1 cellular context compared by ENCODE assay signal in the genomic region with DNA sequence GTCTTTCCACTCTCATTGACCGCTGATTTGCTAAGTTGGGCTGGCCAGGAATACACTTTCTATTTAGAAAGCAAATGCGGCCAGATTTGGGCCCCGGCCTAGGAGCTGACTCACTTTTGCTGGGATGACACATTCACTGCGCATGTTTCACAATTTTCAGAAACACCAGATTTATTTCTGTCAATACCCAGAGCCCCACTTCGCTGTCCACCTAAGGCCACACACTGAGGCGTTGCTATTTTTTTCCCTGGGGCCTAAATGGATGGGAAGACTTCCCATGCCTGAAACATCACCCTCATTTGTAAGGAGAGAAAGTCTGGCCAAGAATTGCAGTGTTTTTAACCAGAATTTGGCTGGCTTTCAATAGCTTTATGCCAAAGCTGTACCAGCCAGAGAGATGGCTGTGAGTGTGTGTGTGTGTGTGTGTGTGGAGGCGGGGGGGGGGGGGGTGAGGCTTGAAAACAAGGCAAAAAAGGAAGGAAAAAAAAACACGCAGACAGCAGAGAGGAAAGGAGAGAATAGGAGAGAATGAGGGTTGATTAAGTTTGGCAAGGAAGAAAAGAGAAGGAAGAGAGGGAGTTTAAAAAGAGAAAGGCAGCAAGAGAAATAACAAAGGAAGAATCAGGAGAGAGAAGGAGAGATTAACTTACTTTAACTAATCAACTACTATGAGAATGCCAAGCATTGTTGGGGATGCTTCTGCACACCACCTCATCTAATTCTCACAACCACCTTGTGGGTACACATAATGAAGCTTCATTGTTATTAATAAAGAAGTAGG.
TF ChIP-seq lines count a peak whose summit lies in the region.

No MANE protein-coding gene starts in this region.

TF ChIP-seq in SK-N-SH, 30 proteins besides CTCF, POLR2A, EP300 and RAD21 (continued from another document):
- TF ChIP-seq, protein P1, sequence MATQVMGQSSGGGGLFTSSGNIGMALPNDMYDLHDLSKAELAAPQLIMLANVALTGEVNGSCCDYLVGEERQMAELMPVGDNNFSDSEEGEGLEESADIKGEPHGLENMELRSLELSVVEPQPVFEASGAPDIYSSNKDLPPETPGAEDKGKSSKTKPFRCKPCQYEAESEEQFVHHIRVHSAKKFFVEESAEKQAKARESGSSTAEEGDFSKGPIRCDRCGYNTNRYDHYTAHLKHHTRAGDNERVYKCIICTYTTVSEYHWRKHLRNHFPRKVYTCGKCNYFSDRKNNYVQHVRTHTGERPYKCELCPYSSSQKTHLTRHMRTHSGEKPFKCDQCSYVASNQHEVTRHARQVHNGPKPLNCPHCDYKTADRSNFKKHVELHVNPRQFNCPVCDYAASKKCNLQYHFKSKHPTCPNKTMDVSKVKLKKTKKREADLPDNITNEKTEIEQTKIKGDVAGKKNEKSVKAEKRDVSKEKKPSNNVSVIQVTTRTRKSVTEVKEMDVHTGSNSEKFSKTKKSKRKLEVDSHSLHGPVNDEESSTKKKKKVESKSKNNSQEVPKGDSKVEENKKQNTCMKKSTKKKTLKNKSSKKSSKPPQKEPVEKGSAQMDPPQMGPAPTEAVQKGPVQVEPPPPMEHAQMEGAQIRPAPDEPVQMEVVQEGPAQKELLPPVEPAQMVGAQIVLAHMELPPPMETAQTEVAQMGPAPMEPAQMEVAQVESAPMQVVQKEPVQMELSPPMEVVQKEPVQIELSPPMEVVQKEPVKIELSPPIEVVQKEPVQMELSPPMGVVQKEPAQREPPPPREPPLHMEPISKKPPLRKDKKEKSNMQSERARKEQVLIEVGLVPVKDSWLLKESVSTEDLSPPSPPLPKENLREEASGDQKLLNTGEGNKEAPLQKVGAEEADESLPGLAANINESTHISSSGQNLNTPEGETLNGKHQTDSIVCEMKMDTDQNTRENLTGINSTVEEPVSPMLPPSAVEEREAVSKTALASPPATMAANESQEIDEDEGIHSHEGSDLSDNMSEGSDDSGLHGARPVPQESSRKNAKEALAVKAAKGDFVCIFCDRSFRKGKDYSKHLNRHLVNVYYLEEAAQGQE (IDR thresholded peaks at IDR 0.05; ENCODE audit: low read depth, low read length), result peak; percentile 51; the same call in 1 of the 2 replicates
- TF ChIP-seq TEAD4 (IDR thresholded peaks at IDR 0.05; ENCODE audit: borderline replicate concordance, insufficient read depth) (peak; percentile 69; the same call in 1 of the 2 replicates), MXI1 (IDR thresholded peaks at IDR 0.05; ENCODE audit: low read depth, low read length) (no peak), ELF1 (IDR thresholded peaks at IDR 0.05) (no peak), RCOR1 (IDR thresholded peaks at IDR 0.05; ENCODE audit: low read length) (no peak), EZH2phosphoT487 (IDR thresholded peaks at IDR 0.05; ENCODE audit: borderline replicate concordance, low read depth) (no peak), TCF12 (IDR thresholded peaks at IDR 0.05) (peak; percentile 89), FOXJ3 (CRISPR knock-in tag; IDR thresholded peaks at IDR 0.05) (no peak), FOXM1 (IDR thresholded peaks at IDR 0.05; ENCODE audit: low read depth) (peak; percentile 66; the same call in 1 of the 2 replicates), JUND (IDR thresholded peaks at IDR 0.05) (peak; percentile 91), RXRA (IDR thresholded peaks at IDR 0.05; ENCODE audit: borderline replicate concordance, low read depth) (peak; percentile 63; the same call in 1 of the 2 replicates), GABPA (IDR thresholded peaks at IDR 0.05; ENCODE audit: low read depth) (peak; percentile 8; the same call in 1 of the 2 replicates), FOSL2 (IDR thresholded peaks at IDR 0.05; ENCODE audit: borderline replicate concordance, low read depth) (peak; percentile 94), SMC3 (IDR thresholded peaks at IDR 0.05; ENCODE audit: low read depth, low read length) (no peak), TAF1 (IDR thresholded peaks at IDR 0.05; ENCODE audit: borderline replicate concordance, low read depth, low read length) (peak; percentile 29; the same call in 1 of the 2 replicates), NRF1 (IDR thresholded peaks at IDR 0.05; ENCODE audit: low read depth, low read length) (peak; percentile 59), YY1 (IDR thresholded peaks at IDR 0.05; ENCODE audit: low read depth) (peak; percentile 44; the same call in 1 of the 2 replicates)
- TF ChIP-seq, protein P2, sequence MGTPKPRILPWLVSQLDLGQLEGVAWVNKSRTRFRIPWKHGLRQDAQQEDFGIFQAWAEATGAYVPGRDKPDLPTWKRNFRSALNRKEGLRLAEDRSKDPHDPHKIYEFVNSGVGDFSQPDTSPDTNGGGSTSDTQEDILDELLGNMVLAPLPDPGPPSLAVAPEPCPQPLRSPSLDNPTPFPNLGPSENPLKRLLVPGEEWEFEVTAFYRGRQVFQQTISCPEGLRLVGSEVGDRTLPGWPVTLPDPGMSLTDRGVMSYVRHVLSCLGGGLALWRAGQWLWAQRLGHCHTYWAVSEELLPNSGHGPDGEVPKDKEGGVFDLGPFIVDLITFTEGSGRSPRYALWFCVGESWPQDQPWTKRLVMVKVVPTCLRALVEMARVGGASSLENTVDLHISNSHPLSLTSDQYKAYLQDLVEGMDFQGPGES (IDR thresholded peaks at IDR 0.05; ENCODE audit: low read depth, low read length), result no peak
- TF ChIP-seq, protein P3, sequence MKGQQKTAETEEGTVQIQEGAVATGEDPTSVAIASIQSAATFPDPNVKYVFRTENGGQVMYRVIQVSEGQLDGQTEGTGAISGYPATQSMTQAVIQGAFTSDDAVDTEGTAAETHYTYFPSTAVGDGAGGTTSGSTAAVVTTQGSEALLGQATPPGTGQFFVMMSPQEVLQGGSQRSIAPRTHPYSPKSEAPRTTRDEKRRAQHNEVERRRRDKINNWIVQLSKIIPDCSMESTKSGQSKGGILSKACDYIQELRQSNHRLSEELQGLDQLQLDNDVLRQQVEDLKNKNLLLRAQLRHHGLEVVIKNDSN (IDR thresholded peaks at IDR 0.05; ENCODE audit: borderline replicate concordance, low read depth), result no peak
- TF ChIP-seq, protein P4, sequence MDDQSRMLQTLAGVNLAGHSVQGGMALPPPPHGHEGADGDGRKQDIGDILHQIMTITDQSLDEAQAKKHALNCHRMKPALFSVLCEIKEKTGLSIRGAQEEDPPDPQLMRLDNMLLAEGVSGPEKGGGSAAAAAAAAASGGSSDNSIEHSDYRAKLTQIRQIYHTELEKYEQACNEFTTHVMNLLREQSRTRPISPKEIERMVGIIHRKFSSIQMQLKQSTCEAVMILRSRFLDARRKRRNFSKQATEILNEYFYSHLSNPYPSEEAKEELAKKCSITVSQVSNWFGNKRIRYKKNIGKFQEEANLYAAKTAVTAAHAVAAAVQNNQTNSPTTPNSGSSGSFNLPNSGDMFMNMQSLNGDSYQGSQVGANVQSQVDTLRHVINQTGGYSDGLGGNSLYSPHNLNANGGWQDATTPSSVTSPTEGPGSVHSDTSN (IDR thresholded peaks at IDR 0.05), result peak; percentile 89
- TF ChIP-seq, protein P5, sequence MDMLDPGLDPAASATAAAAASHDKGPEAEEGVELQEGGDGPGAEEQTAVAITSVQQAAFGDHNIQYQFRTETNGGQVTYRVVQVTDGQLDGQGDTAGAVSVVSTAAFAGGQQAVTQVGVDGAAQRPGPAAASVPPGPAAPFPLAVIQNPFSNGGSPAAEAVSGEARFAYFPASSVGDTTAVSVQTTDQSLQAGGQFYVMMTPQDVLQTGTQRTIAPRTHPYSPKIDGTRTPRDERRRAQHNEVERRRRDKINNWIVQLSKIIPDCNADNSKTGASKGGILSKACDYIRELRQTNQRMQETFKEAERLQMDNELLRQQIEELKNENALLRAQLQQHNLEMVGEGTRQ (IDR thresholded peaks at IDR 0.05; ENCODE audit: borderline replicate concordance, low read depth, low read length), result no peak
TF ChIP-seq in SK-N-SH: peak in this region for 16.
